Comparison of ENCODE assay signal across 9 cellular contexts in genomic region chr22:39597236-39597869, GRCh38. TPM values are rescaled to one million over a fixed set of nuclear protein-coding genes. Genes with fewer than 3 reads are reported as not detected.
"Had no signal": no experiment of that assay in that cellular context is flagged by ENCODE, and none has a peak within 500 bp of the region (broad histone marks: within the 10 kb centered on the region; RNA-seq: fewer than 3 reads in every experiment).

No MANE protein-coding gene starts in this region.

- H3K36me3 ChIP-seq: brain microvascular endothelial cell, sigmoid colon, transverse colon, uterus had no signal

- H3K4me2 ChIP-seq: smooth muscle cell had no signal

- H3K27ac ChIP-seq: brain microvascular endothelial cell, parathyroid adenoma, sigmoid colon, transverse colon, uterus, VCaP had no signal

- H3K4me3 ChIP-seq: lung, sigmoid colon, smooth muscle cell, transverse colon, uterus had no signal

- DNase-seq: brain microvascular endothelial cell, sigmoid colon, uterus had no signal

- H3K9me3 ChIP-seq: sigmoid colon, transverse colon, uterus had no signal

- H3K9ac ChIP-seq: parathyroid adenoma had no signal

- H3K4me1 ChIP-seq: parathyroid adenoma, uterus had no signal

RNA-seq across cellular contexts. Expression of gene CACNA1I, which starts 26.8 kb away (rescaled TPM):
- total RNA-seq: glomerular endothelial cell, smooth muscle cell had no signal
